Comparison of ENCODE assay signal across 23 cellular contexts in genomic region chr11:30258679-30259078, GRCh38. TPM values are rescaled to one million over a fixed set of nuclear protein-coding genes. Genes with fewer than 3 reads are reported as not detected.
"Had no signal": no experiment of that assay in that cellular context is flagged by ENCODE, and none has a peak within 500 bp of the region (broad histone marks: within the 10 kb centered on the region; RNA-seq: fewer than 3 reads in every experiment).

No MANE protein-coding gene starts in this region.

- H3K27ac Mint-ChIP-seq: activated T-cell treated with anti-CD3 and anti-CD28 coated beads, Interleukin-2, amount 50 U/mL, for 72 hours had no signal

- H3K27ac ChIP-seq: cardiac muscle cell, esophagus muscularis mucosa, gastroesophageal sphincter, heart left ventricle, left ventricle myocardium inferior, tibial artery had no signal

- H3K4me1 ChIP-seq: gastroesophageal sphincter, heart left ventricle, left ventricle myocardium inferior, tibial artery had no signal

- H3K36me3 ChIP-seq: cardiac muscle cell, esophagus muscularis mucosa, gastroesophageal sphincter, heart left ventricle, left ventricle myocardium inferior, tibial artery had no signal

- H3K4me3 Mint-ChIP-seq: activated T-cell treated with anti-CD3 and anti-CD28 coated beads, Interleukin-2, amount 50 U/mL, for 72 hours had no signal

- H3K4me3 ChIP-seq: cardiac muscle cell, esophagus muscularis mucosa, gastroesophageal sphincter, heart left ventricle, left ventricle myocardium inferior, tibial artery had no signal

- H3K9me3 ChIP-seq: esophagus muscularis mucosa, gastroesophageal sphincter, heart left ventricle, left ventricle myocardium inferior, tibial artery had no signal

- H3K27me3 ChIP-seq: cardiac muscle cell, esophagus muscularis mucosa, gastroesophageal sphincter, heart left ventricle, tibial artery had no signal

- FAIRE-seq: endothelial cell of umbilical vein, urothelium cell line had no signal

- ATAC-seq: activated T-cell treated with anti-CD3 and anti-CD28 coated beads, Interleukin-2, amount 50 U/mL, for 72 hours; gastroesophageal sphincter; heart left ventricle had no signal

- H3K9me3 Mint-ChIP-seq: activated T-cell treated with anti-CD3 and anti-CD28 coated beads, Interleukin-2, amount 50 U/mL, for 72 hours had no signal

- DNase-seq: activated CD4-positive, alpha-beta T cell treated with anti-CD3 and anti-CD28 coated beads, Interleukin-2, amount 50 U/mL, for 1 hour; activated CD8-positive, alpha-beta memory T cell treated with anti-CD3 and anti-CD28 coated beads, Interleukin-2, amount 50 U/mL, for 48 hours; activated effector memory CD4-positive, alpha-beta T cell treated with anti-CD3 and anti-CD28 coated beads, Interleukin-2, amount 50 U/mL, for 16 hours; activated naive CD4-positive, alpha-beta T cell treated with anti-CD3 and anti-CD28 coated beads, Interleukin-2, amount 50 U/mL, for 16 hours; activated T-cell treated with anti-CD3 and anti-CD28 coated beads, Interleukin-2, amount 50 U/mL, for 72 hours; dermis blood vessel endothelial cell; effector memory CD4-positive, alpha-beta T cell; heart left ventricle; left ventricle myocardium inferior; occipital lobe; retina; stimulated activated CD4-positive, alpha-beta T cell treated with anti-CD3 and anti-CD28 coated beads, Interleukin-12 subunit alpha, Interleukin-12 subunit beta, amount 100 ng/mL, for 4 hours; stimulated activated CD4-positive, alpha-beta T cell treated with anti-CD3 and anti-CD28 coated beads, Interleukin-1b, Interleukin-23, amount 100 ng/mL, for 48 hours; stimulated activated naive CD4-positive, alpha-beta T cell treated with Interleukin-2 at 50 U/mL for 16 hours; tibial artery had no signal

RNA-seq across cellular contexts. Expression of gene FSHB, which starts 27.9 kb away (rescaled TPM):
- total RNA-seq: activated T-cell treated with anti-CD3 and anti-CD28 coated beads, Interleukin-2, amount 50 U/mL, for 72 hours; cardiac muscle cell; dermis blood vessel endothelial cell; endothelial cell of umbilical vein; esophagus muscularis mucosa; gastroesophageal sphincter; heart left ventricle; kidney epithelial cell; left ventricle myocardium inferior; occipital lobe; posterior vena cava; subcutaneous adipose tissue had no signal
